8 cellular contexts compared by ENCODE assay signal in genomic region chr4:103786014-103786413, GRCh38.
A peak's percentile ranks its signal among the peaks of the same experiment; 100 is the strongest.
DNase-seq lines count a peak whose midpoint lies in the region; ATAC-seq and TF ChIP-seq lines count a peak whose summit lies in the region.

No MANE protein-coding gene starts in this region.

- H3K27ac Mint-ChIP-seq in activated CD4-positive, alpha-beta T cell treated with anti-CD3 and anti-CD28 coated beads for 36 hours = no peak overlapping the region
- H3K27ac Mint-ChIP-seq in CD8-positive, alpha-beta T cell = no peak overlapping the region

- no peaks in the 10 kb centered on the region for H3K4me1 ChIP-seq in CD8-positive, alpha-beta T cell (ENCODE audit: insufficient read depth, low read length)

- no peaks in the 10 kb centered on the region for H3K27me3 Mint-ChIP-seq in activated CD4-positive, alpha-beta T cell treated with anti-CD3 and anti-CD28 coated beads for 36 hours
- H3K27me3 Mint-ChIP-seq in CD8-positive, alpha-beta T cell (ENCODE audit: low read depth) = no peaks in the 10 kb centered on the region

- H3K9me3 Mint-ChIP-seq in activated CD4-positive, alpha-beta T cell treated with anti-CD3 and anti-CD28 coated beads for 36 hours (ENCODE audit: low read depth) = peaks cover 8% of the 10 kb centered on the region
- peaks cover 15% of the 10 kb centered on the region for H3K9me3 Mint-ChIP-seq in CD8-positive, alpha-beta T cell

- DNase-seq in activated CD4-positive, alpha-beta T cell treated with anti-CD3 and anti-CD28 coated beads for 36 hours = peak; percentile 11
- DNase-seq in activated CD4-positive, alpha-beta T cell treated with anti-CD3 and anti-CD28 coated beads, Interleukin-2, amount 50 U/mL, for 48 hours = no peak
- DNase-seq in H4 (ENCODE audit: low spot score) (peak; percentile 58), amniotic epithelial cell (ENCODE audit: low read depth) (peak; percentile 7), medulla oblongata (ENCODE audit: extremely low spot score) (peak; percentile 35), hepatic stellate cell (ENCODE audit: low spot score) (no peak)
- no peak for DNase-seq in CD8-positive, alpha-beta T cell

- H3K27ac ChIP-seq in CD8-positive, alpha-beta T cell (ENCODE audit: low read depth, low read length) = no peak overlapping the region

- no peaks in the 10 kb centered on the region for H3K9me3 ChIP-seq in CD8-positive, alpha-beta T cell (ENCODE audit: low read length)

- intact Hi-C loops in activated CD4-positive, alpha-beta T cell treated with anti-CD3 and anti-CD28 coated beads for 36 hours (cut with DNase I, micrococcal nuclease) = loop anchor here in 1 of 2 experiments (10.0 kb wide), 1 partner anchor 581 kb away; no protein-coding TSS in a partner anchor
- intact Hi-C loops in CD8-positive, alpha-beta T cell (cut with DNase I, micrococcal nuclease) = no loop called here

- no peak overlapping the region for H3K4me3 ChIP-seq in CD8-positive, alpha-beta T cell (ENCODE audit: low read depth, low read length)

- no peaks in the 10 kb centered on the region for H3K36me3 Mint-ChIP-seq in activated CD4-positive, alpha-beta T cell treated with anti-CD3 and anti-CD28 coated beads for 36 hours (ENCODE audit: low read depth)
- no peaks in the 10 kb centered on the region for H3K36me3 Mint-ChIP-seq in CD8-positive, alpha-beta T cell

- H3K27me3 ChIP-seq in CD8-positive, alpha-beta T cell (ENCODE audit: insufficient read depth, low read length) = no peaks in the 10 kb centered on the region

- no peaks in the 10 kb centered on the region for H3K4me1 Mint-ChIP-seq in activated CD4-positive, alpha-beta T cell treated with anti-CD3 and anti-CD28 coated beads for 36 hours
- no peaks in the 10 kb centered on the region for H3K4me1 Mint-ChIP-seq in CD8-positive, alpha-beta T cell (ENCODE audit: low read depth)

- POLR2A ChIA-PET in activated CD4-positive, alpha-beta T cell treated with anti-CD3 and anti-CD28 coated beads for 36 hours (lab: Charles Lee) = interaction anchor here (0.5 kb wide), 1 partner anchor 699 kb away, joined by 3 read pairs; no protein-coding TSS in a partner anchor
- POLR2A ChIA-PET in CD8-positive, alpha-beta T cell (lab: Charles Lee) = no interaction called here

- no peak for ATAC-seq in activated CD4-positive, alpha-beta T cell treated with anti-CD3 and anti-CD28 coated beads for 36 hours
- no peak for ATAC-seq in CD8-positive, alpha-beta T cell

- no peaks in the 10 kb centered on the region for H3K36me3 ChIP-seq in CD8-positive, alpha-beta T cell (ENCODE audit: insufficient read depth, low read length)

- no peak overlapping the region for H3K4me3 Mint-ChIP-seq in activated CD4-positive, alpha-beta T cell treated with anti-CD3 and anti-CD28 coated beads for 36 hours
- H3K4me3 Mint-ChIP-seq in CD8-positive, alpha-beta T cell = no peak overlapping the region

- CTCF ChIA-PET in activated CD4-positive, alpha-beta T cell treated with anti-CD3 and anti-CD28 coated beads for 36 hours (lab: Charles Lee) = interaction anchor here (0.8 kb wide), 1 partner anchor 10 kb away, joined by 3 read pairs; no protein-coding TSS in a partner anchor
- CTCF ChIA-PET in CD8-positive, alpha-beta T cell (lab: Charles Lee) = interaction anchor here (0.6 kb wide), 1 partner anchor 121 kb away, joined by 3 read pairs; no protein-coding TSS in a partner anchor

- peak; percentile 56; the same call in 1 of the 2 replicates for TF ChIP-seq CTCF in LNCAP (IDR thresholded peaks at IDR 0.05)
- no peak for TF ChIP-seq CTCF in CD8-positive, alpha-beta T cell (IDR thresholded peaks at IDR 0.05)

Comparison
In these comparisons a context has a peak if more than half of its experiments do, and no peak if none do; other contexts are left out.
1. DNase-seq: peak in activated CD4-positive, alpha-beta T cell treated with anti-CD3 and anti-CD28 coated beads for 36 hours (single experiment), H4 (single experiment), amniotic epithelial cell (single experiment) and medulla oblongata (single experiment); none in activated CD4-positive, alpha-beta T cell treated with anti-CD3 and anti-CD28 coated beads, Interleukin-2, amount 50 U/mL, for 48 hours (0 of 2), hepatic stellate cell (single experiment) and CD8-positive, alpha-beta T cell (0 of 7).